27 cellular contexts compared by ENCODE assay signal in the genomic region with DNA sequence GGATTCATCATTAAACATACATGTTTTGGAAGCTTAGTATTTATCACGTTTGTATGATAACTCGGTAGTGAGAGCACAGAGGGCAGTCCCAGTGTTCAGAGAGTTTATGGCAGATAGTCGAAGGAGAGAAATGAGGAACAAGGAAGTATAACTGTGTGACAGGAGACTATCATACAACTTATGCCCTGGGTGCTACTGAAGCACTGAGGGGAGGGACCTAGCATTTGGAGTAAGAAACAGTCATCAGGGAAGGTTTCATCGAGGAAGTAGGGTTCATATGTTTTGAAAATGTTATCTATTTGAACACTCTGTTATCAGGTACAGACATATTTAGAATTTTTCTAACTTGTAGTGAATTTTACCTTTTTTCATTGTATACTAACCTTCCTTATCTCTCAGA.
"Had no signal": no experiment of that assay in that cellular context is flagged by ENCODE, and none has a peak within 500 bp of the region (broad histone marks: within the 10 kb centered on the region; RNA-seq: fewer than 3 reads in every experiment).

No MANE protein-coding gene starts in this region.

- DNase-seq: activated CD4-positive, alpha-beta memory T cell treated with anti-CD3 and anti-CD28 coated beads, Interleukin-2, amount 10 ng/mL, durations not matched to agents 7 days and 5 days; activated CD4-positive, alpha-beta T cell treated with anti-CD3 and anti-CD28 coated beads for 1 hour; activated CD4-positive, alpha-beta T cell treated with anti-CD3 and anti-CD28 coated beads for 4 hours; activated CD4-positive, alpha-beta T cell treated with anti-CD3 and anti-CD28 coated beads, Interleukin-2, amount 10 ng/mL, durations not matched to agents 7 days and 5 days; activated CD4-positive, alpha-beta T cell treated with anti-CD3 and anti-CD28 coated beads, Interleukin-2, amount 50 U/mL, for 4 hours; activated CD8-positive, alpha-beta memory T cell treated with anti-CD3 and anti-CD28 coated beads, Interleukin-2, amount 50 U/mL, for 48 hours; activated gamma-delta T cell; activated naive CD4-positive, alpha-beta T cell; activated naive CD4-positive, alpha-beta T cell treated with anti-CD3 and anti-CD28 coated beads, Interleukin-2, amount 10 ng/mL, durations not matched to agents 7 days and 5 days; activated naive CD8-positive, alpha-beta T cell treated with anti-CD3 and anti-CD28 coated beads, Interleukin-2, amount 10 ng/mL, durations not matched to agents 7 days and 5 days; activated T-cell treated with anti-CD3 and anti-CD28 coated beads for 4 hours; activated T-cell treated with anti-CD3 and anti-CD28 coated beads, Interleukin-2, amount 50 U/mL, for 24 hours; activated T-cell treated with anti-CD3 and anti-CD28 coated beads, Interleukin-2, amount 50 U/mL, for 72 hours; central memory CD4-positive, alpha-beta T cell; cerebellar nuclear complex; colonic mucosa; dorsolateral prefrontal cortex; effector memory CD4-positive, alpha-beta T cell; endodermal cell; foreskin keratinocyte; gastrocnemius medialis; glutamatergic neuron; heart left ventricle; hypothalamus; T-helper 17 cell had no signal

- ATAC-seq: activated naive CD4-positive, alpha-beta T cell treated with anti-CD3 and anti-CD28 coated beads, Interleukin-2, amount 50 U/mL, for 72 hours; activated T-cell treated with anti-CD3 and anti-CD28 coated beads, Interleukin-2, amount 50 U/mL, for 72 hours; foreskin keratinocyte; gastrocnemius medialis; heart left ventricle; T-helper 17 cell; WTC11 had no signal
